In genomic region chr6:3205913-3206312, GRCh38 we compare ENCODE assay signal across 11 cellular contexts. TPM values are rescaled to one million over a fixed set of nuclear protein-coding genes. Genes with fewer than 3 reads are reported as not detected.
DNase-seq lines count a peak whose midpoint lies in the region; ATAC-seq and TF ChIP-seq lines count a peak whose summit lies in the region.
"Had no signal": no experiment of that assay in that cellular context is flagged by ENCODE, and none has a peak within 500 bp of the region (broad histone marks: within the 10 kb centered on the region; RNA-seq: fewer than 3 reads in every experiment).

No MANE protein-coding gene starts in this region.

- H2AFZ ChIP-seq in fibroblast of lung (ENCODE audit: low read length) (no peak overlapping the region), hepatocyte (no peak overlapping the region)

- peak overlapping the region; percentile 26 for H3K27ac Mint-ChIP-seq in stimulated activated naive B cell treated with anti-CD40 and anti-IgM and Interleukin-4, amounts not matched to agents 10 μg/mL and 1 μg/mL and 100 μg/mL, for 72 hours
- H3K27ac Mint-ChIP-seq: activated CD4-positive, alpha-beta T cell treated with anti-CD3 and anti-CD28 coated beads, Interleukin-2, amount 10 ng/mL, durations not matched to agents 24 days and 14 days; activated naive CD4-positive, alpha-beta T cell treated with anti-CD3 and anti-CD28 coated beads, Interleukin-2, amount 10 ng/mL, durations not matched to agents 7 days and 5 days had no signal

- H3K9me3 ChIP-seq in RWPE2 (ENCODE audit: severe bottlenecking) (no peaks in the 10 kb centered on the region), fibroblast of lung (ENCODE audit: control insufficient read depth, insufficient read depth, low read depth, low read length) (no peaks in the 10 kb centered on the region), hepatocyte (ENCODE audit: low read depth) (no peaks in the 10 kb centered on the region), gastroesophageal sphincter (no peaks in the 10 kb centered on the region)

- WGBS in hepatocyte (ENCODE audit: low lambda C conversion rate, missing lambda C conversion rate), result 86% methylated on average over 4 of the region's 4 CpGs
- WGBS in gastroesophageal sphincter (ENCODE audit: low coverage in 1 of 2), 2 donors, result 83 to 95% methylated on average over 4 of the region's 4 CpGs

- peaks cover 49 to 63% of the 10 kb centered on the region in 2 donors for H3K4me1 Mint-ChIP-seq in stimulated activated naive B cell treated with anti-CD40 and anti-IgM and Interleukin-4, amounts not matched to agents 10 μg/mL and 1 μg/mL and 100 μg/mL, for 72 hours

- peaks cover 23% of the 10 kb centered on the region for H3K4me1 ChIP-seq in RWPE2 (ENCODE audit: insufficient read depth, poor library complexity, severe bottlenecking)
- H3K4me1 ChIP-seq in fibroblast of lung (ENCODE audit: control insufficient read depth, extremely low read depth, insufficient read depth, low read length), result peaks cover 15% of the 10 kb centered on the region
- peaks cover 7% of the 10 kb centered on the region for H3K4me1 ChIP-seq in hepatocyte (ENCODE audit: insufficient read depth)
- peaks cover 0 to 13% (median 5%) of the 10 kb centered on the region in 3 donors for H3K4me1 ChIP-seq in gastroesophageal sphincter

- H4K20me1 ChIP-seq in fibroblast of lung (ENCODE audit: control insufficient read depth, extremely low read depth, insufficient read depth, low read length), result no peaks in the 10 kb centered on the region
- H4K20me1 ChIP-seq in hepatocyte (ENCODE audit: insufficient read depth, poor library complexity, severe bottlenecking), result no peaks in the 10 kb centered on the region

- no peak overlapping the region for H3K4me3 Mint-ChIP-seq in stimulated activated naive B cell treated with anti-CD40 and anti-IgM and Interleukin-4, amounts not matched to agents 10 μg/mL and 1 μg/mL and 100 μg/mL, for 72 hours
- H3K4me3 Mint-ChIP-seq: activated CD4-positive, alpha-beta T cell treated with anti-CD3 and anti-CD28 coated beads, Interleukin-2, amount 10 ng/mL, durations not matched to agents 24 days and 14 days; activated naive CD4-positive, alpha-beta T cell treated with anti-CD3 and anti-CD28 coated beads, Interleukin-2, amount 10 ng/mL, durations not matched to agents 7 days and 5 days had no signal

- H3K36me3 Mint-ChIP-seq in stimulated activated naive B cell treated with anti-CD40 and anti-IgM and Interleukin-4, amounts not matched to agents 10 μg/mL and 1 μg/mL and 100 μg/mL, for 72 hours, result peaks cover 4 to 28% of the 10 kb centered on the region in 2 donors
- H3K36me3 Mint-ChIP-seq: activated naive CD4-positive, alpha-beta T cell treated with anti-CD3 and anti-CD28 coated beads, Interleukin-2, amount 10 ng/mL, durations not matched to agents 7 days and 5 days had no signal

- H3K4me3 ChIP-seq in RWPE2 (ENCODE audit: severe bottlenecking) (no peak overlapping the region), fibroblast of lung (replicated peaks in 1 of 4; ENCODE audit: control extremely low read depth in 1 of 4, insufficient read depth in 1 of 4, low read depth in 3 of 4, low read length in 4 of 4) (no peak overlapping the region), hepatocyte (no peak overlapping the region), gastroesophageal sphincter (no peak overlapping the region)
- H3K4me3 ChIP-seq: tibial artery had no signal

- peak; percentile 87 for DNase-seq in HCEC 1CT
- DNase-seq in RWPE2 (ENCODE audit: low spot score), result no peak
- peak; percentile 90 to 97 for DNase-seq in fibroblast of lung (ENCODE audit: low read depth in 2 of 2)
- DNase-seq in stimulated activated naive B cell treated with anti-CD40 and anti-IgM and Interleukin-4, amounts not matched to agents 10 μg/mL and 1 μg/mL and 100 μg/mL, for 72 hours, result no peak
- DNase-seq in hepatocyte (ENCODE audit: low spot score), result no peak
- DNase-seq: activated CD4-positive, alpha-beta T cell treated with anti-CD3 and anti-CD28 coated beads, Interleukin-2, amount 10 ng/mL, durations not matched to agents 24 days and 14 days; activated naive CD4-positive, alpha-beta T cell treated with anti-CD3 and anti-CD28 coated beads, Interleukin-2, amount 10 ng/mL, durations not matched to agents 7 days and 5 days; tibial artery had no signal

- H3K27me3 ChIP-seq in RWPE2 (ENCODE audit: insufficient read depth, poor library complexity, severe bottlenecking) (no peaks in the 10 kb centered on the region), fibroblast of lung (ENCODE audit: control insufficient read depth, insufficient read depth, low read length) (peaks cover 3% of the 10 kb centered on the region), hepatocyte (no peaks in the 10 kb centered on the region), gastroesophageal sphincter (no peaks in the 10 kb centered on the region)
- H3K27me3 ChIP-seq: tibial artery had no signal

- H3K9me2 ChIP-seq in hepatocyte (replicated peaks; ENCODE audit: insufficient read depth), result no peaks in the 10 kb centered on the region

- no peaks in the 10 kb centered on the region for H3K79me2 ChIP-seq in fibroblast of lung (ENCODE audit: control insufficient read depth, insufficient read depth, low read length)
- no peaks in the 10 kb centered on the region for H3K79me2 ChIP-seq in hepatocyte

- TF ChIP-seq CTCF in RWPE2 (IDR thresholded peaks at IDR 0.05; ENCODE audit: poor library complexity, severe bottlenecking) (no peak), fibroblast of lung (conservative IDR thresholded peaks at IDR 0.05 in 1 of 2, IDR thresholded peaks at IDR 0.05 in 1 of 2; ENCODE audit: low read depth in 1 of 2, low read length in 2 of 2) (no peak), hepatocyte (IDR thresholded peaks at IDR 0.05; ENCODE audit: poor library complexity) (no peak), gastroesophageal sphincter (IDR thresholded peaks at IDR 0.05) (no peak)

- TF ChIP-seq POLR2A in gastroesophageal sphincter (IDR thresholded peaks at IDR 0.05), result no peak

- TF ChIP-seq EP300 in gastroesophageal sphincter (IDR thresholded peaks at IDR 0.05), result no peak

- H3K27ac ChIP-seq in RWPE2 (ENCODE audit: poor library complexity, severe bottlenecking) (no peak overlapping the region), fibroblast of lung (ENCODE audit: insufficient read depth, low read length) (no peak overlapping the region), hepatocyte (no peak overlapping the region), gastroesophageal sphincter (no peak overlapping the region)
- H3K27ac ChIP-seq: tibial artery had no signal

- peaks cover 12 to 17% of the 10 kb centered on the region in 2 donors for H3K27me3 Mint-ChIP-seq in stimulated activated naive B cell treated with anti-CD40 and anti-IgM and Interleukin-4, amounts not matched to agents 10 μg/mL and 1 μg/mL and 100 μg/mL, for 72 hours

- peaks cover 4 to 13% of the 10 kb centered on the region in 2 donors for H3K9me3 Mint-ChIP-seq in stimulated activated naive B cell treated with anti-CD40 and anti-IgM and Interleukin-4, amounts not matched to agents 10 μg/mL and 1 μg/mL and 100 μg/mL, for 72 hours

- H3K9ac ChIP-seq in fibroblast of lung (ENCODE audit: insufficient read depth, low read length), result no peak overlapping the region

- H3K36me3 ChIP-seq in RWPE2 (ENCODE audit: low read depth), result no peaks in the 10 kb centered on the region
- no peaks in the 10 kb centered on the region for H3K36me3 ChIP-seq in fibroblast of lung (ENCODE audit: control insufficient read depth, insufficient read depth, low read length)
- H3K36me3 ChIP-seq in hepatocyte (replicated peaks; ENCODE audit: insufficient read depth, low read depth), result no peaks in the 10 kb centered on the region
- no peaks in the 10 kb centered on the region for H3K36me3 ChIP-seq in gastroesophageal sphincter
- H3K36me3 ChIP-seq: tibial artery had no signal

- H3K4me2 ChIP-seq in fibroblast of lung (ENCODE audit: extremely low read depth, insufficient read depth, low read length) (no peak overlapping the region), hepatocyte (no peak overlapping the region)

- ATAC-seq in RWPE2 (ENCODE audit: low read depth) (peak; percentile 14; the same call in 1 of the 3 replicates), HG02642 (IDR thresholded peaks at IDR 0.05; ENCODE audit: poor library complexity, unreplicated experiment) (no peak), gastroesophageal sphincter (no peak)
- no peak for ATAC-seq in stimulated activated naive B cell treated with anti-CD40 and anti-IgM and Interleukin-4, amounts not matched to agents 10 μg/mL and 1 μg/mL and 100 μg/mL, for 72 hours (replicated peaks)
- ATAC-seq: SK-N-SH treated with all-trans-retinoic acid at 6 μM for 48 hours had no signal

RNA-seq across cellular contexts. Expression of gene TUBB2B, which starts 21.5 kb away (rescaled TPM):
- total RNA-seq in fibroblast of lung (3.8 and 5.1 TPM in 2 replicates), hepatocyte (72.0 and 72.2 TPM in 2 replicates), gastroesophageal sphincter (10 to 100 TPM; 11.5 to 42.8 (median 14.6) TPM)
- polyA plus RNA-seq in fibroblast of lung (3.4 and 5.2 TPM in 2 replicates), hepatocyte (31.2 and 36.4 TPM in 2 replicates)
- 4.4 and 5.9 TPM in 2 replicates for polyA plus RNA-seq in fibroblast of lung (2012)
- 9.3 and 12.1 TPM in 2 replicates for polyA minus RNA-seq in fibroblast of lung (ENCODE audit: low replicate concordance)

RNA-seq across cellular contexts. Expression of gene TUBB2A, which starts 48.6 kb away (rescaled TPM):
- total RNA-seq in fibroblast of lung (40.8 and 54.3 TPM in 2 replicates), hepatocyte (97.2 and 115 TPM in 2 replicates), gastroesophageal sphincter (100 to 1,000 TPM in 2 of 4 donors, 10 to 100 TPM in 2; 74.6 to 219 (median 119) TPM)
- polyA plus RNA-seq in fibroblast of lung (133 and 137 TPM in 2 replicates), hepatocyte (183 and 185 TPM in 2 replicates)
- polyA plus RNA-seq in fibroblast of lung (2012), result 177 and 188 TPM in 2 replicates
- 114 and 139 TPM in 2 replicates for polyA minus RNA-seq in fibroblast of lung (ENCODE audit: low replicate concordance)

RNA-seq across cellular contexts. Expression of gene PSMG4, which starts 52.8 kb away (rescaled TPM):
- total RNA-seq in fibroblast of lung (24.4 and 34.2 TPM in 2 replicates), hepatocyte (8.1 and 15.5 TPM in 2 replicates), gastroesophageal sphincter (10 to 100 TPM; 23.6 to 37.8 (median 29.5) TPM)
- polyA plus RNA-seq in fibroblast of lung (12.5 and 17.5 TPM in 2 replicates), hepatocyte (26.4 and 28.1 TPM in 2 replicates)
- polyA plus RNA-seq in fibroblast of lung (2012), result 22.5 and 34.9 TPM in 2 replicates
- polyA minus RNA-seq in fibroblast of lung (ENCODE audit: low replicate concordance), result 7.3 and 21.7 TPM in 2 replicates

Comparison
In these comparisons a context has a peak if more than half of its experiments do, and no peak if none do; other contexts are left out.
1. DNase-seq: peak in HCEC 1CT (single experiment) and fibroblast of lung (2 of 2); none in RWPE2 (single experiment), stimulated activated naive B cell treated with anti-CD40 and anti-IgM and Interleukin-4, amounts not matched to agents 10 μg/mL and 1 μg/mL and 100 μg/mL, for 72 hours (single experiment) and hepatocyte (single experiment).